33 cellular contexts compared by ENCODE assay signal in the genomic region with DNA sequence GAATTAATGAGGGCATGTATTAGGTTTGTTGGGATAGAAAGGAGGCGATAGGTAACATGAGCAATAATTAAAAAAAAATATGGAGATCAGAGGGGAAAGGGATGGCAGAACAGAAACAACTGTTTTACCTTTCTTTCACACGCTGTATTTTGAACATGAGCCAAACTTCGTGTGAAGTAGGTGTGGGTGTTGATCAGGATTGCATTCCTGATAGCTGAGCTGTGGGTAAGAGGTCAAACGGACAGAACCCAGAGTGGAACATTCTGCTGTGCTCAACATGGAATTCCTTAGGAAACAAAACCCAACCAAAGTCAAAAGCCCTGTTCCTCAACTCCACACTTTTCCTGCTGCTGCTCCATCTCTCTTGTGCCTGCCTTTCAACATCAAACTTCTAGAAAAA.
DNase-seq lines count a peak whose midpoint lies in the region; ATAC-seq and TF ChIP-seq lines count a peak whose summit lies in the region.
"Had no signal": no experiment of that assay in that cellular context is flagged by ENCODE, and none has a peak within 500 bp of the region (broad histone marks: within the 10 kb centered on the region; RNA-seq: fewer than 3 reads in every experiment).

No MANE protein-coding gene starts in this region.

- no peaks in the 10 kb centered on the region for H3K9me3 Mint-ChIP-seq in natural killer cell treated with Interleukin-12 subunit alpha and Interleukin-12 subunit beta and Interleukin-15 and Interleukin-18, amount 100 ng/mL, for 72 hours
- no peaks in the 10 kb centered on the region for H3K9me3 Mint-ChIP-seq in effector memory CD8-positive, alpha-beta T cell
- H3K9me3 Mint-ChIP-seq: activated CD4-positive, alpha-beta memory T cell treated with anti-CD3 and anti-CD28 coated beads, Interleukin-2, amount 10 ng/mL, durations not matched to agents 7 days and 5 days; naive thymus-derived CD8-positive, alpha-beta T cell had no signal

- DNase-seq in Caki2 (ENCODE audit: low read depth) (peak; percentile 17), LoVo (ENCODE audit: low spot score) (peak; percentile 73), mammary epithelial cell (peak; percentile 39), kidney tubule cell (ENCODE audit: low spot score) (peak; percentile 73)
- no peak for DNase-seq in natural killer cell treated with Interleukin-12 subunit alpha and Interleukin-12 subunit beta and Interleukin-15 and Interleukin-18, amount 100 ng/mL, for 72 hours (ENCODE audit: low spot score)
- no peak for DNase-seq in effector memory CD8-positive, alpha-beta T cell
- DNase-seq: 8988T; activated CD4-positive, alpha-beta memory T cell treated with anti-CD3 and anti-CD28 coated beads, Interleukin-2, amount 10 ng/mL, durations not matched to agents 7 days and 5 days; activated CD4-positive, alpha-beta T cell treated with anti-CD3 and anti-CD28 coated beads for 1 hour; activated CD8-positive, alpha-beta memory T cell treated with anti-CD3 and anti-CD28 coated beads, Interleukin-2, amount 50 U/mL, for 4 hours; activated naive CD4-positive, alpha-beta T cell; body of pancreas; C1 segment of cervical spinal cord; cerebellar nuclear complex; COR-L47; DMS79; left ventricle myocardium superior; naive thymus-derived CD8-positive, alpha-beta T cell; NCI-H1417 treated with DMSO at 0.1 percent for 48 hours; NCI-H2081 treated with DMSO at 0.1 percent for 48 hours; NCI-H2227 treated with DMSO at 0.1 percent for 48 hours; NCI-H526 treated with DMSO at 0.1 percent for 48 hours; nucleus accumbens; psoas muscle; SIG-M5; stimulated activated naive CD4-positive, alpha-beta T cell treated with Interleukin-2 at 50 U/mL for 16 hours; upper lobe of left lung had no signal

- H3K27me3 ChIP-seq in mammary epithelial cell (ENCODE audit: insufficient read depth, low read length): peaks cover 2% of the 10 kb centered on the region
- H3K27me3 ChIP-seq: body of pancreas, suprapubic skin, upper lobe of left lung had no signal

- H3K4me2 ChIP-seq in mammary epithelial cell (ENCODE audit: insufficient read depth, low read depth, low read length): peak overlapping the region; percentile 9

- in situ Hi-C loops in Caki2 (cut with HindIII; ENCODE audit: low pct_unique_long_range_greater_than_20kb, low sequenced_read_pairs) (no loop called here), mammary epithelial cell (cut with MboI; ENCODE audit: low sequenced_read_pairs in 2 of 2) (no loop called here)

- intact Hi-C loops in mammary epithelial cell (cut with micrococcal nuclease): no loop called here

- no peak for ATAC-seq in GM21447 (IDR thresholded peaks at IDR 0.05; ENCODE audit: unreplicated experiment)
- no peak for ATAC-seq in natural killer cell treated with Interleukin-12 subunit alpha and Interleukin-12 subunit beta and Interleukin-15 and Interleukin-18, amount 100 ng/mL, for 72 hours
- ATAC-seq in effector memory CD8-positive, alpha-beta T cell (replicated peaks): no peak
- no peak for ATAC-seq in HG03354 (IDR thresholded peaks at IDR 0.05; ENCODE audit: poor library complexity, severe bottlenecking, unreplicated experiment)
- ATAC-seq: body of pancreas; K562; left ventricle myocardium superior; naive thymus-derived CD8-positive, alpha-beta T cell; Panc1; psoas muscle had no signal

- no TSS peak for BruUV-seq in mammary epithelial cell (replicated peaks; lab: Mats Ljungman, UMichigan)

- H3K79me2 ChIP-seq in mammary epithelial cell (ENCODE audit: insufficient read depth, low read length): no peaks in the 10 kb centered on the region

- no peaks in the 10 kb centered on the region for H4K20me1 ChIP-seq in mammary epithelial cell (ENCODE audit: insufficient read depth, low read length)

- no peaks in the 10 kb centered on the region for H3K9me3 ChIP-seq in mammary epithelial cell (replicated peaks; ENCODE audit: insufficient read depth, low read length)
- H3K9me3 ChIP-seq: body of pancreas, psoas muscle, suprapubic skin, upper lobe of left lung had no signal

- no peak overlapping the region for H3K9ac ChIP-seq in mammary epithelial cell (ENCODE audit: insufficient read depth, low read length)

- no peak for TF ChIP-seq CTCF in mammary epithelial cell (conservative IDR thresholded peaks at IDR 0.05 in 1 of 2, IDR thresholded peaks at IDR 0.05 in 1 of 2; ENCODE audit: extremely low read depth in 1 of 2, insufficient read depth in 1 of 2, low read depth in 1 of 2, low read length in 2 of 2)

- no peak overlapping the region for H3K27ac Mint-ChIP-seq in natural killer cell treated with Interleukin-12 subunit alpha and Interleukin-12 subunit beta and Interleukin-15 and Interleukin-18, amount 100 ng/mL, for 72 hours
- H3K27ac Mint-ChIP-seq in effector memory CD8-positive, alpha-beta T cell: no peak overlapping the region
- H3K27ac Mint-ChIP-seq: activated CD4-positive, alpha-beta memory T cell treated with anti-CD3 and anti-CD28 coated beads, Interleukin-2, amount 10 ng/mL, durations not matched to agents 7 days and 5 days; mesothelial cell of epicardium; naive thymus-derived CD8-positive, alpha-beta T cell had no signal

- H3K27ac ChIP-seq in mammary epithelial cell (ENCODE audit: insufficient read depth, low read depth, low read length): no peak overlapping the region
- H3K27ac ChIP-seq: body of pancreas, psoas muscle, suprapubic skin, upper lobe of left lung had no signal

- H3K4me3 Mint-ChIP-seq in natural killer cell treated with Interleukin-12 subunit alpha and Interleukin-12 subunit beta and Interleukin-15 and Interleukin-18, amount 100 ng/mL, for 72 hours: no peak overlapping the region
- H3K4me3 Mint-ChIP-seq in effector memory CD8-positive, alpha-beta T cell: no peak overlapping the region
- H3K4me3 Mint-ChIP-seq: activated CD4-positive, alpha-beta memory T cell treated with anti-CD3 and anti-CD28 coated beads, Interleukin-2, amount 10 ng/mL, durations not matched to agents 7 days and 5 days; mesothelial cell of epicardium; naive thymus-derived CD8-positive, alpha-beta T cell had no signal

- 52% methylated on average over 4 of the region's 4 CpGs for WGBS in mammary epithelial cell (ENCODE audit: low coverage, missing lambda C conversion rate)

- no peak overlapping the region for H3K4me3 ChIP-seq in mammary epithelial cell (replicated peaks in 1 of 3; ENCODE audit: insufficient read depth in 1 of 3, low read depth in 2 of 3, low read length in 3 of 3)
- H3K4me3 ChIP-seq: body of pancreas, K562, psoas muscle, suprapubic skin, upper lobe of left lung had no signal

- H3K36me3 Mint-ChIP-seq in natural killer cell treated with Interleukin-12 subunit alpha and Interleukin-12 subunit beta and Interleukin-15 and Interleukin-18, amount 100 ng/mL, for 72 hours: no peaks in the 10 kb centered on the region
- H3K36me3 Mint-ChIP-seq in effector memory CD8-positive, alpha-beta T cell (ENCODE audit: insufficient read depth): no peaks in the 10 kb centered on the region
- H3K36me3 Mint-ChIP-seq: mesothelial cell of epicardium; naive thymus-derived CD8-positive, alpha-beta T cell had no signal

- no peaks in the 10 kb centered on the region for H3K36me3 ChIP-seq in mammary epithelial cell (ENCODE audit: insufficient read depth, low read length)
- H3K36me3 ChIP-seq: suprapubic skin, upper lobe of left lung had no signal

- CTCF ChIA-PET in mammary epithelial cell (lab: Charles Lee; ENCODE audit: low non-redundant PET): no interaction called here

- peaks cover 10% of the 10 kb centered on the region for H3K4me1 ChIP-seq in mammary epithelial cell (ENCODE audit: insufficient read depth, low read length)
- H3K4me1 ChIP-seq: body of pancreas, psoas muscle, suprapubic skin, upper lobe of left lung had no signal

- H2AFZ ChIP-seq in mammary epithelial cell (ENCODE audit: low read depth, low read length): no peak overlapping the region

- H3K4me1 Mint-ChIP-seq in natural killer cell treated with Interleukin-12 subunit alpha and Interleukin-12 subunit beta and Interleukin-15 and Interleukin-18, amount 100 ng/mL, for 72 hours (ENCODE audit: low read depth in 2 of 2): peaks cover 0 to 7% of the 10 kb centered on the region in 2 donors
- H3K4me1 Mint-ChIP-seq in effector memory CD8-positive, alpha-beta T cell (ENCODE audit: low read depth in 2 of 2): no peaks in the 10 kb centered on the region

- dilution Hi-C loops in mammary epithelial cell (cut with HindIII; ENCODE audit: low sequenced_read_pairs): no loop called here

- peaks cover 0 to 7% of the 10 kb centered on the region in 2 donors for H3K27me3 Mint-ChIP-seq in natural killer cell treated with Interleukin-12 subunit alpha and Interleukin-12 subunit beta and Interleukin-15 and Interleukin-18, amount 100 ng/mL, for 72 hours
- H3K27me3 Mint-ChIP-seq in effector memory CD8-positive, alpha-beta T cell: no peaks in the 10 kb centered on the region
- H3K27me3 Mint-ChIP-seq: activated CD4-positive, alpha-beta memory T cell treated with anti-CD3 and anti-CD28 coated beads, Interleukin-2, amount 10 ng/mL, durations not matched to agents 7 days and 5 days had no signal

Comparison
In these comparisons a context has a peak if more than half of its experiments do, and no peak if none do; other contexts are left out.
1. DNase-seq: peak in Caki2 (single experiment), LoVo (single experiment), mammary epithelial cell (single experiment) and kidney tubule cell (single experiment); none in natural killer cell treated with Interleukin-12 subunit alpha and Interleukin-12 subunit beta and Interleukin-15 and Interleukin-18, amount 100 ng/mL, for 72 hours (single experiment) and effector memory CD8-positive, alpha-beta T cell (0 of 3).